8 cellular contexts compared by ENCODE assay signal in the genomic region with DNA sequence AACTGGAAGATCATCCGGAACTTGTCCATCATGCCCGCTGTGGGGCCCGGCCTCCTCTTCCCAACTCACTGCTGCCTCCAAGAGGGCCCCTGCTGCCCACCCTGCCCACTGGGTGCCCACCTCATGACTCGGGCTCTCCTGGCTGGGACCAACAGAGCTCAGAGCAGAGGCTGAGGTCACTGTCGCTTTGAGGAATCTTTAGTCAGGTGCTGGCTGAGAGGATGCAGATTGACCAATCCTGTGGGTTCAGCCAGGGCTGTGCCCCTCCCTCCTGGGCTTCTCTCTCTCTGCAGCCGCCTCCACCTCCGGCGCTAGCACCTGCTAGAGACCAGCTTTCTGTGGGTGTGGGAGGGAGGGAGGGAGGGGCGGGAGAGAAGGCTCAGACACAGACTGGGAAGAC. TPM values are rescaled to one million over a fixed set of nuclear protein-coding genes. Genes with fewer than 3 reads are reported as not detected.
DNase-seq lines count a peak whose midpoint lies in the region; ATAC-seq and TF ChIP-seq lines count a peak whose summit lies in the region.

A gene with protein sequence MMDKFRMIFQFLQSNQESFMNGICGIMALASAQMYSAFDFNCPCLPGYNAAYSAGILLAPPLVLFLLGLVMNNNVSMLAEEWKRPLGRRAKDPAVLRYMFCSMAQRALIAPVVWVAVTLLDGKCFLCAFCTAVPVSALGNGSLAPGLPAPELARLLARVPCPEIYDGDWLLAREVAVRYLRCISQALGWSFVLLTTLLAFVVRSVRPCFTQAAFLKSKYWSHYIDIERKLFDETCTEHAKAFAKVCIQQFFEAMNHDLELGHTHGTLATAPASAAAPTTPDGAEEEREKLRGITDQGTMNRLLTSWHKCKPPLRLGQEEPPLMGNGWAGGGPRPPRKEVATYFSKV (minus strand): TSS at position 181 of the 400 bp plus-strand sequence. CDS start 149 bp downstream, at position 32.

- H3F3A ChIP-seq in Loucy (ENCODE audit: low read depth): no peaks in the 10 kb centered on the region

- TF ChIP-seq CTCF in Loucy (conservative IDR thresholded peaks at IDR 0.05; ENCODE audit: low read length) (no peak), progenitor cell of endocrine pancreas (IDR thresholded peaks at IDR 0.05; ENCODE audit: unreplicated experiment) (no peak)

- peak; percentile 99 for ATAC-seq in GM19351 (IDR thresholded peaks at IDR 0.05; ENCODE audit: unreplicated experiment)
- peak; percentile 19 for ATAC-seq in central memory CD8-positive, alpha-beta T cell (replicated peaks; ENCODE audit: extremely low read depth, poor library complexity, severe bottlenecking)

- peaks cover 20% of the 10 kb centered on the region for H3K4me1 ChIP-seq in Loucy (ENCODE audit: insufficient read depth, low read length, poor library complexity, severe bottlenecking)

- no peaks in the 10 kb centered on the region for H3K27me3 Mint-ChIP-seq in central memory CD8-positive, alpha-beta T cell
- H3K27me3 Mint-ChIP-seq in progenitor cell of endocrine pancreas: no peaks in the 10 kb centered on the region

- H3K4me3 ChIP-seq in Loucy (ENCODE audit: low read length, poor library complexity, severe bottlenecking): no peak within 1 kb of the TSS

- no peak within 1 kb of the TSS for H3K27ac Mint-ChIP-seq in central memory CD8-positive, alpha-beta T cell (ENCODE audit: low read depth)
- H3K27ac Mint-ChIP-seq in progenitor cell of endocrine pancreas: no peak within 1 kb of the TSS

- H3K4me1 Mint-ChIP-seq in central memory CD8-positive, alpha-beta T cell: peaks cover 22% of the 10 kb centered on the region
- H3K4me1 Mint-ChIP-seq in progenitor cell of endocrine pancreas (ENCODE audit: low read depth): no peaks in the 10 kb centered on the region

- no peaks in the 10 kb centered on the region for H3K79me2 ChIP-seq in Loucy (ENCODE audit: insufficient read depth, low read length)

- POLR2A ChIA-PET in HEK293T (lab: Yijun Ruan, JAX): no interaction called here

- H3K9ac ChIP-seq in Loucy (ENCODE audit: low read depth, low read length, poor library complexity, severe bottlenecking): peak within 1 kb of the TSS; percentile 14

- H3K27me3 ChIP-seq in Loucy (ENCODE audit: insufficient read depth, low read length, poor library complexity, severe bottlenecking): no peaks in the 10 kb centered on the region

- H4K20me1 ChIP-seq in Loucy (ENCODE audit: insufficient read depth, low read length, poor library complexity, severe bottlenecking): no peaks in the 10 kb centered on the region

- no peaks in the 10 kb centered on the region for H3K9me3 ChIP-seq in Loucy (ENCODE audit: insufficient read depth, low read depth, low read length)

- no peaks in the 10 kb centered on the region for H3K9me2 ChIP-seq in Loucy (replicated peaks; ENCODE audit: low read depth, low read length)

- H3K36me3 Mint-ChIP-seq in central memory CD8-positive, alpha-beta T cell (ENCODE audit: insufficient read depth): peaks cover 5% of the 10 kb centered on the region
- H3K36me3 Mint-ChIP-seq in progenitor cell of endocrine pancreas (ENCODE audit: insufficient read depth): no peaks in the 10 kb centered on the region

- no peak within 1 kb of the TSS for H2AFZ ChIP-seq in Loucy (ENCODE audit: low read length)

- H3K4me2 ChIP-seq in Loucy (ENCODE audit: low read depth, low read length, poor library complexity, severe bottlenecking): no peak within 1 kb of the TSS

- H3K36me3 ChIP-seq in Loucy (ENCODE audit: insufficient read depth, low read length): no peaks in the 10 kb centered on the region

- CTCF ChIA-PET in HEK293T (lab: Yijun Ruan, JAX): interaction anchor here (0.5 kb wide), 1 partner anchor 65 kb away, joined by 3 read pairs; no protein-coding TSS in a partner anchor

- no peaks in the 10 kb centered on the region for H3K9me3 Mint-ChIP-seq in central memory CD8-positive, alpha-beta T cell
- H3K9me3 Mint-ChIP-seq in progenitor cell of endocrine pancreas (ENCODE audit: low read depth): no peaks in the 10 kb centered on the region

- H3K4me3 Mint-ChIP-seq in central memory CD8-positive, alpha-beta T cell: peak within 1 kb of the TSS; percentile 5
- H3K4me3 Mint-ChIP-seq in progenitor cell of endocrine pancreas (ENCODE audit: low read depth): no peak within 1 kb of the TSS

- peak; percentile 77 for DNase-seq in DMS53 treated with DMSO at 0.1 percent for 48 hours (lab: John Stamatoyannopoulos, UW; ENCODE audit: unreplicated experiment)
- no peak for DNase-seq in central memory CD8-positive, alpha-beta T cell (ENCODE audit: low spot score in 2 of 2)
- no peak for DNase-seq in progenitor cell of endocrine pancreas (ENCODE audit: low spot score, unreplicated experiment)
- DNase-seq in SIG-M5 treated with dmso at 0.1 percent for 504 hours (lab: John Stamatoyannopoulos, UW; ENCODE audit: unreplicated experiment): no peak
- DNase-seq in stimulated activated naive CD4-positive, alpha-beta T cell (lab: John Stamatoyannopoulos, UW): no peak
- no peak for DNase-seq in HEK293T (ENCODE audit: extremely low spot score)

TF ChIP-seq in HEK293T, 16 proteins besides CTCF, POLR2A, EP300 and RAD21:
- TF ChIP-seq SP1 (IDR thresholded peaks at IDR 0.05): no peak
- no peak for TF ChIP-seq LEF1 (IDR thresholded peaks at IDR 0.05; ENCODE audit: borderline replicate concordance)
- TF ChIP-seq ELF4 (IDR thresholded peaks at IDR 0.05): no peak
- no peak for TF ChIP-seq ZNF384 (IDR thresholded peaks at IDR 0.05)
- TF ChIP-seq ARNT (IDR thresholded peaks at IDR 0.05): no peak
- TF ChIP-seq L3MBTL2 (conservative IDR thresholded peaks at IDR 0.05): no peak
- TF ChIP-seq, protein P1, sequence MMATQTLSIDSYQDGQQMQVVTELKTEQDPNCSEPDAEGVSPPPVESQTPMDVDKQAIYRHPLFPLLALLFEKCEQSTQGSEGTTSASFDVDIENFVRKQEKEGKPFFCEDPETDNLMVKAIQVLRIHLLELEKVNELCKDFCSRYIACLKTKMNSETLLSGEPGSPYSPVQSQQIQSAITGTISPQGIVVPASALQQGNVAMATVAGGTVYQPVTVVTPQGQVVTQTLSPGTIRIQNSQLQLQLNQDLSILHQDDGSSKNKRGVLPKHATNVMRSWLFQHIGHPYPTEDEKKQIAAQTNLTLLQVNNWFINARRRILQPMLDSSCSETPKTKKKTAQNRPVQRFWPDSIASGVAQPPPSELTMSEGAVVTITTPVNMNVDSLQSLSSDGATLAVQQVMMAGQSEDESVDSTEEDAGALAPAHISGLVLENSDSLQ (IDR thresholded peaks at IDR 0.05): no peak

RNA-seq across cellular contexts. Expression of the gene that starts here (rescaled TPM):
- total RNA-seq in progenitor cell of endocrine pancreas: not detected in 2 replicates
